ENCODE assay signal across 1 cellular context in genomic region chr16:57906385-57907316, GRCh38.
TF ChIP-seq lines count a peak whose summit lies in the region.

No MANE protein-coding gene starts in this region.

TF ChIP-seq in HepG2, 621 proteins besides CTCF, POLR2A, EP300 and RAD21 (continued from another document and continues in another):
- TF ChIP-seq KDM2A (CRISPR knock-in tag; IDR thresholded peaks at IDR 0.05; ENCODE audit: borderline replicate concordance, low read depth) (peak; percentile 20; the same call in 1 of the 2 replicates), ZNF235 (CRISPR knock-in tag; IDR thresholded peaks at IDR 0.05; ENCODE audit: borderline replicate concordance) (no peak), AHR (CRISPR knock-in tag; IDR thresholded peaks at IDR 0.05) (no peak), ETS1 (CRISPR knock-in tag; IDR thresholded peaks at IDR 0.05) (no peak), ZNF761 (CRISPR knock-in tag; conservative IDR thresholded peaks at IDR 0.05) (no peak), PAX8 (CRISPR knock-in tag; IDR thresholded peaks at IDR 0.05; ENCODE audit: borderline replicate concordance) (no peak), FOXK1 (CRISPR knock-in tag; IDR thresholded peaks at IDR 0.05; ENCODE audit: borderline replicate concordance, low read depth) (no peak), ZNF572 (CRISPR knock-in tag; IDR thresholded peaks at IDR 0.05) (no peak), YY1 (IDR thresholded peaks at IDR 0.05; ENCODE audit: insufficient read depth, insufficient replicate concordance, low read depth, low read length) (no peak), STAT5B (CRISPR knock-in tag; IDR thresholded peaks at IDR 0.05) (no peak), ZFP36L1 (CRISPR knock-in tag; IDR thresholded peaks at IDR 0.05) (no peak), KMT2A (CRISPR knock-in tag; IDR thresholded peaks at IDR 0.05) (no peak), GZF1 (CRISPR knock-in tag; IDR thresholded peaks at IDR 0.05) (no peak), MTA1 (CRISPR knock-in tag; IDR thresholded peaks at IDR 0.05; ENCODE audit: borderline replicate concordance) (no peak), ZNF639 (CRISPR knock-in tag; conservative IDR thresholded peaks at IDR 0.05) (no peak), AKNA (CRISPR knock-in tag; IDR thresholded peaks at IDR 0.05; ENCODE audit: borderline replicate concordance) (no peak), SRY (CRISPR knock-in tag; IDR thresholded peaks at IDR 0.05) (no peak), ZNF768 (CRISPR knock-in tag; IDR thresholded peaks at IDR 0.05) (peak; percentile 29; the same call in 1 of the 2 replicates), KMT2B (CRISPR knock-in tag; IDR thresholded peaks at IDR 0.05) (no peak), NFAT5 (CRISPR knock-in tag; IDR thresholded peaks at IDR 0.05) (no peak), KIAA2018 (CRISPR knock-in tag; IDR thresholded peaks at IDR 0.05; ENCODE audit: borderline replicate concordance) (no peak), ZBTB37 (CRISPR knock-in tag; IDR thresholded peaks at IDR 0.05) (no peak), RFXAP (CRISPR knock-in tag; IDR thresholded peaks at IDR 0.05; ENCODE audit: borderline replicate concordance) (no peak), ZNF547 (CRISPR knock-in tag; IDR thresholded peaks at IDR 0.05) (no peak), RFX5 (IDR thresholded peaks at IDR 0.05; ENCODE audit: low read depth, low read length) (peak; percentile 83), REPIN1 (CRISPR knock-in tag; IDR thresholded peaks at IDR 0.05; ENCODE audit: borderline replicate concordance, low read depth) (0 out of 2 replicates have a peak, but pooled peaks have one; percentile 17), MEIS1 (CRISPR knock-in tag; IDR thresholded peaks at IDR 0.05; ENCODE audit: borderline replicate concordance) (no peak), ZNF260 (CRISPR knock-in tag; IDR thresholded peaks at IDR 0.05; ENCODE audit: borderline replicate concordance, low read depth) (no peak), ZIK1 (CRISPR knock-in tag; IDR thresholded peaks at IDR 0.05; ENCODE audit: borderline replicate concordance, low read depth) (0 out of 2 replicates have a peak, but pooled peaks have one; percentile 42), PRPF4 (IDR thresholded peaks at IDR 0.05; ENCODE audit: low read depth, low read length, poor library complexity, severe bottlenecking) (no peak), ATF4 (CRISPR knock-in tag; IDR thresholded peaks at IDR 0.05) (no peak), ZNF777 (CRISPR knock-in tag; IDR thresholded peaks at IDR 0.05) (no peak)
